In genomic region chr3:171178714-171179113, GRCh38 we compare ENCODE assay signal across 17 cellular contexts.
DNase-seq lines count a peak whose midpoint lies in the region; TF ChIP-seq lines count a peak whose summit lies in the region.
"Had no signal": no experiment of that assay in that cellular context is flagged by ENCODE, and none has a peak within 500 bp of the region (broad histone marks: within the 10 kb centered on the region; RNA-seq: fewer than 3 reads in every experiment).

No MANE protein-coding gene starts in this region.

- H3K36me3 Mint-ChIP-seq in CD14-positive monocyte, result no peaks in the 10 kb centered on the region
- peaks cover 53% of the 10 kb centered on the region for H3K36me3 Mint-ChIP-seq in T-helper 1 cell treated with Interleukin-12 subunit alpha and Interleukin-12 subunit beta and Interleukin-4 antibody, amounts not matched to agents 30 μg/mL and 1 μg/mL, for 36 hours (ENCODE audit: low read depth)

- H3K4me1 Mint-ChIP-seq in CD14-positive monocyte, result peaks cover 36% of the 10 kb centered on the region
- H3K4me1 Mint-ChIP-seq in T-helper 1 cell treated with Interleukin-12 subunit alpha and Interleukin-12 subunit beta and Interleukin-4 antibody, amounts not matched to agents 30 μg/mL and 1 μg/mL, for 36 hours (ENCODE audit: low read depth), result peaks cover 25% of the 10 kb centered on the region

- H3K4me3 Mint-ChIP-seq in CD14-positive monocyte, result no peak overlapping the region
- H3K4me3 Mint-ChIP-seq in T-helper 1 cell treated with Interleukin-12 subunit alpha and Interleukin-12 subunit beta and Interleukin-4 antibody, amounts not matched to agents 30 μg/mL and 1 μg/mL, for 36 hours, result no peak overlapping the region

- H3K27ac Mint-ChIP-seq in CD14-positive monocyte, result peak overlapping the region in 5 of 7 donors; percentile 19 to 81 (median 25)
- H3K27ac Mint-ChIP-seq in T-helper 1 cell treated with Interleukin-12 subunit alpha and Interleukin-12 subunit beta and Interleukin-4 antibody, amounts not matched to agents 30 μg/mL and 1 μg/mL, for 36 hours, result peak overlapping the region; percentile 67

- no peak for TF ChIP-seq CTCF in CD14-positive monocyte (IDR thresholded peaks at IDR 0.05)
- no peak for TF ChIP-seq CTCF in fibroblast of mammary gland (conservative IDR thresholded peaks at IDR 0.05; ENCODE audit: control insufficient read depth, insufficient read depth, low read depth, low read length)

- peaks cover 0 to 2% (median 0%) of the 10 kb centered on the region in 3 donors for H3K27me3 Mint-ChIP-seq in CD14-positive monocyte (ENCODE audit: low read depth in 3 of 3)
- no peaks in the 10 kb centered on the region for H3K27me3 Mint-ChIP-seq in T-helper 1 cell treated with Interleukin-12 subunit alpha and Interleukin-12 subunit beta and Interleukin-4 antibody, amounts not matched to agents 30 μg/mL and 1 μg/mL, for 36 hours (ENCODE audit: low read depth)

- intact Hi-C loops in CD14-positive monocyte (cut with micrococcal nuclease), result no loop called here

- DNase-seq in SIG-M5 treated with dmso at 0.1 percent for 504 hours (lab: John Stamatoyannopoulos, UW; ENCODE audit: unreplicated experiment) (peak; percentile 24), SIG-M5 (lab: John Stamatoyannopoulos, UW) (no peak), CD14-positive monocyte (ENCODE audit: low spot score) (no peak), fibroblast of mammary gland (ENCODE audit: low read depth) (peak; percentile 16), germinal center (ENCODE audit: low spot score) (no peak), HuH-7 (ENCODE audit: low spot score) (no peak), NCI-H446 treated with DMSO at 0.1 percent for 48 hours (lab: John Stamatoyannopoulos, UW) (no peak)
- DNase-seq: activated effector memory CD4-positive, alpha-beta T cell treated with anti-CD3 and anti-CD28 coated beads, Interleukin-2, amount 50 U/mL, for 16 hours; aorta; Calu3; central memory CD4-positive, alpha-beta T cell; EL; HCEC 1CT; NCI-H1694 had no signal

- H3K4me3 ChIP-seq in fibroblast of mammary gland (ENCODE audit: control insufficient read depth, low read depth, low read length), result no peak overlapping the region
- H3K4me3 ChIP-seq: BLaER1, gastroesophageal sphincter had no signal

- H3K9me3 Mint-ChIP-seq in CD14-positive monocyte, result peaks cover 0 to 7% (median 2%) of the 10 kb centered on the region in 7 donors
- H3K9me3 Mint-ChIP-seq in T-helper 1 cell treated with Interleukin-12 subunit alpha and Interleukin-12 subunit beta and Interleukin-4 antibody, amounts not matched to agents 30 μg/mL and 1 μg/mL, for 36 hours, result no peaks in the 10 kb centered on the region

Comparison
In these comparisons a context has a peak if more than half of its experiments do, and no peak if none do; other contexts are left out.
1. DNase-seq: peak in SIG-M5 treated with dmso at 0.1 percent for 504 hours (single experiment) and fibroblast of mammary gland (single experiment); none in SIG-M5 (single experiment), CD14-positive monocyte (single experiment), germinal center (single experiment), HuH-7 (single experiment) and NCI-H446 treated with DMSO at 0.1 percent for 48 hours (single experiment).